8 cellular contexts compared by ENCODE assay signal in the genomic region with DNA sequence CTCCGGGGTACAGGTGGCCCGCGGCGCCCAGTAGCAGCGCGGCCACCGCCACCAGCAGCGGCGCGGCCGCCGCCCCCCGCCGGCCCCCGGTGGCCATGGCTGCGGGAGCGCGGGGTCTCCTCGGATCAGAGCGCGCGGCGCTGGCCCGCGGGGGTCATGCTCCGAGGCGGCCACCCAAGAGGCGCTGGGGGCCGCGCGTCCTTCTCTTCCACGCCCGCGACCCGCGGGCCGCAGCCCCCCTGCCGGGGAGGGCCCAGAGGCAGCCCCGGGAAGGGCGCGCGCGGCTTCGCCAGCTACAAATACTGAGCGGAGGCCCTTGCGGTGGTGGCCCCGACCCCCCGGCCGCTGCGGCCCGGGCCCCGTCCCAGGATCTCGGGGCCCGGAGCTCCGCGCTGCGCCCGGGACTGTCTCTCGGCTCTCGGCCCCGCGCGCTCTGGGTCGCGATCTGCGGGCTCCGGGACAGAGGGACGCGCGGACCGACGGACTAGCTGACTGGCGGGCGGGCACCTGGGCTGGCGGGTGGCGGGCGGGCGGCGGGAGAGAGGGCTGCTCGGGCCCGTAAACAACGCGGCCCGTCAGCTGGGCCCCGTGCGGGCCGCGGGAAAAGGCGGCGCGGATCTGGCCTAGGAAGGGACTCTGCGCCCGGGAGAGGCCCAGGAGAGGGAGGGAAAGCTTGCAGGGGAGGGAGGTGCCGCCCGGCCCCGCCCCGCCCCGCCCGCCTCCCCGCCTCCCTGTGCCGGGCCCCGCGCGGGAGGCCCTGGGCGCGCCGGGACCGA. TPM values are rescaled to one million over a fixed set of nuclear protein-coding genes. Genes with fewer than 3 reads are reported as not detected.
DNase-seq lines count a peak whose midpoint lies in the region; ATAC-seq, FAIRE-seq and TF ChIP-seq lines count a peak whose summit lies in the region.

A gene (minus strand): TSS at position 620 of the 776 bp plus-strand sequence. CDS start 523 bp downstream, at position 97.

- ATAC-seq in HG02588 (IDR thresholded peaks at IDR 0.05; ENCODE audit: unreplicated experiment), result peak; percentile 65
- ATAC-seq in GM12878, result peak; percentile 82

- no TSS peak for BruUV-seq in GM12878 (replicated peaks; lab: Mats Ljungman, UMichigan)

- H3K4me3 ChIP-seq in GM12878 (peak within 1 kb of the TSS; percentile 94), rectal smooth muscle tissue (ENCODE audit: low read length) (peak within 1 kb of the TSS; percentile 75)

- peak; percentile 66 for TF ChIP-seq POLR2A in GM12878 (IDR thresholded peaks at IDR 0.05; ENCODE audit: low read depth, low read length)

- no peaks in the 10 kb centered on the region for H3K9me3 ChIP-seq in GM12878 (replicated peaks; ENCODE audit: control insufficient read depth, insufficient read depth, low read length)

- H3K79me2 ChIP-seq in GM12878 (ENCODE audit: control insufficient read depth, insufficient read depth, low read length), result peaks cover 44% of the 10 kb centered on the region

- CTCF ChIA-PET in GM12878 (lab: Yijun Ruan, JAX), result interaction anchor here (0.5 to 1.9 kb wide), 4 partner anchors 42 to 225 kb away, joined by 3 to 5 read pairs (median 3); a partner anchor contains a TSS

- H3K27ac ChIP-seq in GM12878 (ENCODE audit: control insufficient read depth, insufficient read depth), result peak within 1 kb of the TSS; percentile 74
- H3K27ac ChIP-seq in rectal smooth muscle tissue (ENCODE audit: low read depth, low read length), result peak within 1 kb of the TSS; percentile 81

- H3K4me2 ChIP-seq in GM12878 (ENCODE audit: control insufficient read depth, insufficient read depth), result peak within 1 kb of the TSS; percentile 94

- peak within 1 kb of the TSS; percentile 89 for H3K9ac ChIP-seq in GM12878 (ENCODE audit: control insufficient read depth, insufficient read depth, low read length)
- H3K9ac ChIP-seq in rectal smooth muscle tissue (ENCODE audit: low read length), result peak within 1 kb of the TSS; percentile 38

- intact Hi-C loops in GM12878 (cut with micrococcal nuclease; ENCODE audit: unreplicated experiment), result loop anchor here (1.0 to 5.0 kb wide), 5 partner anchors 43 to 145 kb away; no protein-coding TSS in a partner anchor

- H2AFZ ChIP-seq in GM12878 (ENCODE audit: control insufficient read depth, low read depth, low read length), result peak within 1 kb of the TSS; percentile 86

- WGBS in GM12878 (ENCODE audit: insufficient coverage, insufficient replicate concordance, low lambda C conversion rate, missing lambda C conversion rate), result 4% methylated on average over 74 of the region's 108 CpGs

- no peaks in the 10 kb centered on the region for H3K27me3 ChIP-seq in GM12878 (replicated peaks in 1 of 2; ENCODE audit: control insufficient read depth in 2 of 2, insufficient read depth in 2 of 2, low read length in 1 of 2)
- no peaks in the 10 kb centered on the region for H3K27me3 ChIP-seq in rectal smooth muscle tissue (ENCODE audit: control insufficient read depth, insufficient read depth, low read length)

- TF ChIP-seq EP300 in GM12878 (IDR thresholded peaks at IDR 0.05; ENCODE audit: borderline replicate concordance in 1 of 2, control insufficient read depth in 1 of 2, low read depth in 2 of 2, low read length in 2 of 2), result no peak

- in situ Hi-C loops in G401 (cut with HindIII; ENCODE audit: low sequenced_read_pairs), result no loop called here
- in situ Hi-C loops in GM12878 (cut with MboI), result loop anchor here (10.0 kb wide), 1 partner anchor 99 kb away; no protein-coding TSS in a partner anchor

- peaks cover 13% of the 10 kb centered on the region for H3K4me1 ChIP-seq in GM12878 (ENCODE audit: control insufficient read depth, insufficient read depth, low read length)
- H3K4me1 ChIP-seq in rectal smooth muscle tissue (ENCODE audit: control insufficient read depth, insufficient read depth, low read length), result peaks cover 9% of the 10 kb centered on the region

- POLR2A ChIA-PET in GM12878 (lab: Charles Lee), result interaction anchor here (0.6 to 1.6 kb wide), 11 partner anchors 21 to 114 kb away, joined by 3 to 6 read pairs (median 4); no protein-coding TSS in a partner anchor

- no peak for TF ChIP-seq CTCF in GM12878 (IDR thresholded peaks at IDR 0.05 in 2 of 3, conservative IDR thresholded peaks at IDR 0.05 in 1 of 3; ENCODE audit: control insufficient read depth in 2 of 3, extremely low read depth in 1 of 3, insufficient read depth in 1 of 3, low read depth in 3 of 3, low read length in 3 of 3)

- FAIRE-seq in GM12878 (lab: Jason Lieb, UNC), result no peak

- TF ChIP-seq RAD21 in GM12878 (IDR thresholded peaks at IDR 0.05; ENCODE audit: insufficient read depth, low read depth, low read length), result peak; percentile 19; the same call in 1 of the 2 replicates

- DNase-seq in G401 (ENCODE audit: low spot score) (peak; percentile 90), NCI-H128 (lab: John Stamatoyannopoulos, UW; ENCODE audit: unreplicated experiment) (peak; percentile 72), T follicular helper cell (ENCODE audit: low read depth) (peak; percentile 14), GM12878 (ENCODE audit: low read depth, low spot score) (peak; percentile 54), hippocampal formation (lab: John Stamatoyannopoulos, UW) (peak; percentile 88 to 91), T-helper 9 cell (no peak)

- H4K20me1 ChIP-seq in GM12878 (ENCODE audit: control insufficient read depth, insufficient read depth), result no peaks in the 10 kb centered on the region

- SMC1A ChIA-PET in GM12878 (lab: Charles Lee; ENCODE audit: uncharacterized antibody, unreplicated experiment), result interaction anchor here (1.5 kb wide), 1 partner anchor 93 kb away, joined by 7 read pairs; no protein-coding TSS in a partner anchor

- H3K36me3 ChIP-seq in GM12878 (ENCODE audit: control insufficient read depth in 2 of 2, insufficient read depth in 2 of 2, low read length in 1 of 2) (no peaks in the 10 kb centered on the region), rectal smooth muscle tissue (ENCODE audit: control insufficient read depth, insufficient read depth, low read length) (no peaks in the 10 kb centered on the region)

- RAD21 ChIA-PET in GM12878 (lab: Charles Lee; ENCODE audit: unreplicated experiment), result interaction anchor here (0.6 to 2.0 kb wide), 11 partner anchors 33 to 142 kb away, joined by 3 to 14 read pairs (median 5); no protein-coding TSS in a partner anchor

TF ChIP-seq in GM12878, 131 proteins besides CTCF, POLR2A, EP300 and RAD21 (continues in another document):
- TF ChIP-seq LARP7 (IDR thresholded peaks at IDR 0.05), result peak; percentile 77
- no peak for TF ChIP-seq NFYA (IDR thresholded peaks at IDR 0.05; ENCODE audit: borderline replicate concordance, low read depth, low read length)
- TF ChIP-seq, protein P1, sequence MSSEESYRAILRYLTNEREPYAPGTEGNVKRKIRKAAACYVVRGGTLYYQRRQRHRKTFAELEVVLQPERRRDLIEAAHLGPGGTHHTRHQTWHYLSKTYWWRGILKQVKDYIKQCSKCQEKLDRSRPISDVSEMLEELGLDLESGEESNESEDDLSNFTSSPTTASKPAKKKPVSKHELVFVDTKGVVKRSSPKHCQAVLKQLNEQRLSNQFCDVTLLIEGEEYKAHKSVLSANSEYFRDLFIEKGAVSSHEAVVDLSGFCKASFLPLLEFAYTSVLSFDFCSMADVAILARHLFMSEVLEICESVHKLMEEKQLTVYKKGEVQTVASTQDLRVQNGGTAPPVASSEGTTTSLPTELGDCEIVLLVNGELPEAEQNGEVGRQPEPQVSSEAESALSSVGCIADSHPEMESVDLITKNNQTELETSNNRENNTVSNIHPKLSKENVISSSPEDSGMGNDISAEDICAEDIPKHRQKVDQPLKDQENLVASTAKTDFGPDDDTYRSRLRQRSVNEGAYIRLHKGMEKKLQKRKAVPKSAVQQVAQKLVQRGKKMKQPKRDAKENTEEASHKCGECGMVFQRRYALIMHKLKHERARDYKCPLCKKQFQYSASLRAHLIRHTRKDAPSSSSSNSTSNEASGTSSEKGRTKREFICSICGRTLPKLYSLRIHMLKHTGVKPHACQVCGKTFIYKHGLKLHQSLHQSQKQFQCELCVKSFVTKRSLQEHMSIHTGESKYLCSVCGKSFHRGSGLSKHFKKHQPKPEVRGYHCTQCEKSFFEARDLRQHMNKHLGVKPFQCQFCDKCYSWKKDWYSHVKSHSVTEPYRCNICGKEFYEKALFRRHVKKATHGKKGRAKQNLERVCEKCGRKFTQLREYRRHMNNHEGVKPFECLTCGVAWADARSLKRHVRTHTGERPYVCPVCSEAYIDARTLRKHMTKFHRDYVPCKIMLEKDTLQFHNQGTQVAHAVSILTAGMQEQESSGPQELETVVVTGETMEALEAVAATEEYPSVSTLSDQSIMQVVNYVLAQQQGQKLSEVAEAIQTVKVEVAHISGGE (CRISPR knock-in tag; IDR thresholded peaks at IDR 0.05), result no peak
- TF ChIP-seq TCF12 (IDR thresholded peaks at IDR 0.05; ENCODE audit: low read depth, low read length), result peak; percentile 80
- TF ChIP-seq, protein P2, sequence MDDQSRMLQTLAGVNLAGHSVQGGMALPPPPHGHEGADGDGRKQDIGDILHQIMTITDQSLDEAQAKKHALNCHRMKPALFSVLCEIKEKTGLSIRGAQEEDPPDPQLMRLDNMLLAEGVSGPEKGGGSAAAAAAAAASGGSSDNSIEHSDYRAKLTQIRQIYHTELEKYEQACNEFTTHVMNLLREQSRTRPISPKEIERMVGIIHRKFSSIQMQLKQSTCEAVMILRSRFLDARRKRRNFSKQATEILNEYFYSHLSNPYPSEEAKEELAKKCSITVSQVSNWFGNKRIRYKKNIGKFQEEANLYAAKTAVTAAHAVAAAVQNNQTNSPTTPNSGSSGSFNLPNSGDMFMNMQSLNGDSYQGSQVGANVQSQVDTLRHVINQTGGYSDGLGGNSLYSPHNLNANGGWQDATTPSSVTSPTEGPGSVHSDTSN (IDR thresholded peaks at IDR 0.05; ENCODE audit: insufficient replicate concordance, low read depth, low read length), result peak; percentile 60

RNA-seq across cellular contexts. Expression of the gene that starts here (rescaled TPM):
- total RNA-seq in G401 (2014; rRNA removed; shearing (Covaris generic)), result 10.2 and 10.7 TPM in 2 replicates
- total RNA-seq in GM12878 (2013; cell fraction: nucleolus; rRNA removed), result 603 and 662 TPM in 2 replicates
- total RNA-seq in GM12878 (2014; rRNA removed) (21.1 and 24.1 TPM in 2 replicates), GM12878 (2014; rRNA removed; fragmentation: Illumina TruSeq; extraction: Trizol) (14.0 and 14.8 TPM in 2 replicates), GM12878 (2021) (34.5 and 34.6 TPM in 2 replicates)
- 15.2 TPM for polyA plus RNA-seq in GM12878 (2011; ENCODE audit: low read depth)
- polyA plus RNA-seq in GM12878 (2011; rRNA removed) (17.8 and 34.9 TPM in 2 replicates), GM12878 (2014; fragmentation: Illumina TruSeq; extraction: Trizol) (8.3 and 11.2 TPM in 2 replicates), GM12878 (2014; fragmentation: Nextera tagmentation; extraction: Ambion mirVana) (1 to 10 TPM; 4.2 to 8.0 TPM), GM12878 (2014; rRNA removed) (19.9 and 20.4 TPM in 2 replicates), GM12878 (2016; fragmentation: Nextera tagmentation; extraction: Ambion mirVana) (10 to 100 TPM in 1 of 2 experiments, 1 to 10 TPM in 1; 9.9 to 12.4 TPM)
- polyA plus RNA-seq in GM12878 (2011; cell fraction: cytosol; rRNA removed), result 25.6 and 39.1 TPM in 2 replicates
- polyA plus RNA-seq in GM12878 (2011; cell fraction: nucleus; rRNA removed), result 69.7 and 70.7 TPM in 2 replicates
- polyA plus RNA-seq in GM12878 (2012), result 19.3 and 20.0 TPM in 2 replicates
- 328 and 339 TPM in 2 replicates for polyA minus RNA-seq in GM12878 (2011; rRNA and poly(A)+ RNA removed)
- polyA minus RNA-seq in GM12878 (2011; cell fraction: cytosol; rRNA and poly(A)+ RNA removed), result 69.8 and 74.7 TPM in 2 replicates
- 131 and 160 TPM in 2 replicates for polyA minus RNA-seq in GM12878 (2011; cell fraction: nucleus; rRNA and poly(A)+ RNA removed)
